ENCODE assay signal across 29 cellular contexts in the genomic region with DNA sequence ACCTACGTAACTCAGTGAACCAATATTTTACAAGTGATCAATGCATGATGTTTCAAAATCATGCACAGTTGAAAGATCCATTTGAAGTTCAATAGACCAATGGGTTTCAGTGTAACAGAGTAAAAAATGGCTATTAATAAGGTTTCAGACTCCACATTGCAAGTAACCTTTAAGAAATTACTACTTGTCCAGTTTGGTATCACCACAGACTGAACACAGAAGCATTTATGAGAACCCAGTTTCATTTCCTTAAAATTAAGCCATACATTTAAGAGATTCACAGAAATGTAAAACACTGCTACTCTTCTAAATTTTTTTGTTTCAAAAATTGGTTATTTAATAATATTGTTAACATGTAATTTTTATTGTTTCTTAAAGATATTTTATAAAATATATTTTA.
"Had no signal": no experiment of that assay in that cellular context is flagged by ENCODE, and none has a peak within 500 bp of the region (broad histone marks: within the 10 kb centered on the region; RNA-seq: fewer than 3 reads in every experiment).

No MANE protein-coding gene starts in this region.

- H3K4me3 ChIP-seq: MG63, PC-9 had no signal

- ATAC-seq: activated T-helper 17 cell treated with anti-CD3 and anti-CD28 coated beads, Interleukin-2, amount 50 U/mL, for 72 hours; T-helper 17 cell had no signal

- H3K27ac ChIP-seq: PC-9 had no signal

- H3K4me2 ChIP-seq: PC-9 had no signal

- H3K36me3 Mint-ChIP-seq: activated CD4-positive, alpha-beta memory T cell treated with anti-CD3 and anti-CD28 coated beads for 36 hours; activated naive CD8-positive, alpha-beta T cell treated with anti-CD3 and anti-CD28 coated beads for 36 hours had no signal

- DNase-seq: activated CD4-positive, alpha-beta memory T cell treated with anti-CD3 and anti-CD28 coated beads for 36 hours; activated CD4-positive, alpha-beta T cell treated with anti-CD3 and anti-CD28 coated beads, Interleukin-2, amount 10 ng/mL, durations not matched to agents 7 days and 5 days; activated CD4-positive, CD25-positive, alpha-beta regulatory T cell; activated CD8-positive, alpha-beta memory T cell treated with anti-CD3 and anti-CD28 coated beads for 24 hours; activated gamma-delta T cell; activated naive CD4-positive, alpha-beta T cell treated with anti-CD3 and anti-CD28 coated beads for 36 hours; activated naive CD8-positive, alpha-beta T cell treated with anti-CD3 and anti-CD28 coated beads for 36 hours; activated T-cell treated with anti-CD3 and anti-CD28 coated beads for 4 hours; activated T-cell treated with anti-CD3 and anti-CD28 coated beads, Interleukin-2, amount 50 U/mL, for 48 hours; cerebellar nuclear complex; MG63; NCI-H1092 treated with DMSO at 0.1 percent for 48 hours; NCI-H1417 treated with DMSO at 0.1 percent for 48 hours; NCI-H1694; NCI-H2029; NCI-H2107; NCI-H2171 treated with DMSO at 0.1 percent for 48 hours; NCI-H345; NCI-H510A; NCI-H526 treated with DMSO at 0.1 percent for 48 hours; NCI-H82; NK-92 treated with Interleukin-12 subunit alpha and Interleukin-12 subunit beta, amount 100 ng/mL, for 24 hours; PC-9; SIG-M5; T-helper 17 cell; T-helper 9 cell had no signal

- FAIRE-seq: colon, TTC549 had no signal

- H3K9me3 Mint-ChIP-seq: activated CD4-positive, alpha-beta memory T cell treated with anti-CD3 and anti-CD28 coated beads for 36 hours; activated CD4-positive, alpha-beta T cell treated with anti-CD3 and anti-CD28 coated beads, Interleukin-2, amount 10 ng/mL, durations not matched to agents 7 days and 5 days; activated naive CD4-positive, alpha-beta T cell treated with anti-CD3 and anti-CD28 coated beads for 36 hours; activated naive CD8-positive, alpha-beta T cell treated with anti-CD3 and anti-CD28 coated beads for 36 hours; activated T-helper 17 cell treated with anti-CD3 and anti-CD28 coated beads, Interleukin-2, amount 50 U/mL, for 72 hours had no signal

- H2AFZ ChIP-seq: PC-9 had no signal

- H3K27me3 ChIP-seq: MG63 had no signal

- H3K27ac Mint-ChIP-seq: activated CD4-positive, alpha-beta memory T cell treated with anti-CD3 and anti-CD28 coated beads for 36 hours; activated CD4-positive, alpha-beta T cell treated with anti-CD3 and anti-CD28 coated beads, Interleukin-2, amount 10 ng/mL, durations not matched to agents 7 days and 5 days; activated naive CD4-positive, alpha-beta T cell treated with anti-CD3 and anti-CD28 coated beads for 36 hours; activated naive CD8-positive, alpha-beta T cell treated with anti-CD3 and anti-CD28 coated beads for 36 hours; activated T-helper 17 cell treated with anti-CD3 and anti-CD28 coated beads, Interleukin-2, amount 50 U/mL, for 72 hours; T-helper 17 cell had no signal

- H3K9me3 ChIP-seq: MG63 had no signal

- H3K36me3 ChIP-seq: MG63 had no signal
